15 cellular contexts compared by ENCODE assay signal in the genomic region with DNA sequence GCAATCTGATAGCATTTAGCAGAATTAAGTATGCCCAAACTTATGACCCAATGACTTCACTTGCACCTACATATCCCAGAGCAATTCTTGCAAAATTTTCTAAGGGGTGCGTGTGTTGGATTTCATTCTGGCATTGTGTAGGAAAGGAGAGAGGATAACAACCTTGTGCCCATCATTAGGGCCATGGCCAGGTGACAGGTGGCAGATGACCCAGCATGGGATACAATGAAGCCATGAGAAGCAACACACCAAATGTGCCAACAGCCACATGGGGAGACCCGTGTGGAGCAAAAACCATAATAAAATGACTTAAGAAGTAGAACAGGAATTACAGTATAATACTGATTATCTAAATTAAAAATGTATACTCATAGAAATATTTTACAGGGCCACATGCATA.
"Had no signal": no experiment of that assay in that cellular context is flagged by ENCODE, and none has a peak within 500 bp of the region (broad histone marks: within the 10 kb centered on the region; RNA-seq: fewer than 3 reads in every experiment).

No MANE protein-coding gene starts in this region.

- DNase-seq: dermis blood vessel endothelial cell; effector CD4-positive, alpha-beta T cell; effector memory CD4-positive, alpha-beta T cell; foreskin keratinocyte; glutamatergic neuron; head of caudate nucleus; heart right ventricle; hippocampal formation; left cardiac atrium; left lung; left ventricle myocardium superior; lower lobe of right lung; mesenchymal stem cell; mucosa of descending colon; naive B cell had no signal
